In the genomic region with DNA sequence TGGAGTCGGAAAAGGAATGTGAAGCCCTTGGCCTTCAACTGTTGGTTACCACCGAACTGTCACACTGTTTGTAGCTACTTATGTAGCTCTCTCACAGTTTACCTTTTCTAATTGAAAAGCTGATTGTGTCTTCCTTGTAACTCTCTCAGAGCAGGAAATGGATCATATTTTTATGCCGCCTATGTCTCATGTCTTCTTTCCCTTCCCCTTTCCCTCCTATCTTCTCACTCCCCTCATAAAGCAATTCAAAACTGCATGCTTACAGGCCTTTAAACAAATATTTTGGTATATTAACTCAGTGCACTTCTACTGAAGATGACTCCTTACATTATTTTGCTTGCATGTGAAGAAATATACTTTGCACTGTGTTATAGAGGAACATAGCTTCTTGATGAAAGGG, we compare ENCODE assay signal across 20 cellular contexts. TPM values are rescaled to one million over a fixed set of nuclear protein-coding genes. Genes with fewer than 3 reads are reported as not detected.
DNase-seq lines count a peak whose midpoint lies in the region; ATAC-seq and TF ChIP-seq lines count a peak whose summit lies in the region.
"Had no signal": no experiment of that assay in that cellular context is flagged by ENCODE, and none has a peak within 500 bp of the region (broad histone marks: within the 10 kb centered on the region; RNA-seq: fewer than 3 reads in every experiment).

No MANE protein-coding gene starts in this region.

- H3K4me3 Mint-ChIP-seq in GM23338 (no peak overlapping the region), T-helper 17 cell (peak overlapping the region; percentile 9)
- H3K4me3 Mint-ChIP-seq: H9 had no signal

- H3K27me3 Mint-ChIP-seq in GM23338 (ENCODE audit: insufficient read depth, low read depth, poor library complexity) (peaks cover 4% of the 10 kb centered on the region), T-helper 17 cell (no peaks in the 10 kb centered on the region)

- peaks cover 27% of the 10 kb centered on the region for H3K4me1 ChIP-seq in GM23338 (ENCODE audit: insufficient read depth)
- H3K4me1 ChIP-seq: breast epithelium had no signal

- H3K27ac Mint-ChIP-seq in GM23338 (peak overlapping the region; percentile 24; the same call in 1 of the 2 replicates), T-helper 17 cell (peak overlapping the region; percentile 32)

- no peak overlapping the region for H3K4me3 ChIP-seq in GM23338
- H3K4me3 ChIP-seq: breast epithelium, GM12878, heart left ventricle, pancreas, SJSA1 had no signal

- no peak overlapping the region for H2AFZ ChIP-seq in GM23338

- peak; percentile 19 for DNase-seq in DMS153 (lab: John Stamatoyannopoulos, UW)
- DNase-seq in DMS153 treated with DMSO at 0.1 percent for 48 hours (lab: John Stamatoyannopoulos, UW; ENCODE audit: unreplicated experiment): no peak
- no peak for DNase-seq in GM23338 (ENCODE audit: low spot score)
- DNase-seq in T-helper 17 cell: no peak
- no peak for DNase-seq in left colon
- no peak for DNase-seq in 8988T
- DNase-seq in activated CD8-positive, alpha-beta memory T cell treated with anti-CD3 and anti-CD28 coated beads, Interleukin-2, amount 50 U/mL, for 48 hours: no peak
- DNase-seq: activated CD8-positive, alpha-beta memory T cell treated with anti-CD3 and anti-CD28 coated beads for 24 hours; H9; heart left ventricle; kidney; NCI-H1105; NCI-H345; pancreas; stimulated activated CD4-positive, alpha-beta T cell treated with anti-CD3 and anti-CD28 coated beads, Interleukin-4, amount 100 ng/mL, for 24 hours; trophoblast cell had no signal

- H3K9me3 Mint-ChIP-seq in GM23338: no peaks in the 10 kb centered on the region
- H3K9me3 Mint-ChIP-seq: H9 had no signal

- no peaks in the 10 kb centered on the region for H3K27me3 ChIP-seq in GM23338 (ENCODE audit: insufficient read depth)
- H3K27me3 ChIP-seq: breast epithelium, heart left ventricle, pancreas, SJSA1 had no signal

- peaks cover 13% of the 10 kb centered on the region for H3K36me3 Mint-ChIP-seq in GM23338 (ENCODE audit: low read depth)
- no peaks in the 10 kb centered on the region for H3K36me3 Mint-ChIP-seq in T-helper 17 cell (ENCODE audit: low read depth)

- no peaks in the 10 kb centered on the region for H3K9me2 ChIP-seq in GM23338 (ENCODE audit: insufficient read depth)

- ATAC-seq in GM23338: no peak
- no peak for ATAC-seq in T-helper 17 cell
- peak; percentile 76 for ATAC-seq in left colon
- no peak for ATAC-seq in GM18868 (IDR thresholded peaks at IDR 0.05; ENCODE audit: unreplicated experiment)
- ATAC-seq: GM12878, heart left ventricle, pancreas had no signal

- no peak overlapping the region for H3K27ac ChIP-seq in GM23338 (ENCODE audit: low read depth)
- H3K27ac ChIP-seq: breast epithelium, pancreas, SJSA1 had no signal

- TF ChIP-seq CTCF in GM23338 (conservative IDR thresholded peaks at IDR 0.05; ENCODE audit: low read depth in 2 of 2): no peak

- peaks cover 100% of the 10 kb centered on the region for H3K79me2 ChIP-seq in GM23338 (replicated peaks; ENCODE audit: insufficient read depth)

- H3K36me3 ChIP-seq in GM23338 (ENCODE audit: insufficient read depth): no peaks in the 10 kb centered on the region
- H3K36me3 ChIP-seq: breast epithelium, heart left ventricle, pancreas had no signal

- peaks cover 18% of the 10 kb centered on the region; the same call in 1 of the 2 replicates for H4K20me1 ChIP-seq in GM23338 (replicated peaks; ENCODE audit: insufficient read depth)

- H3K4me1 Mint-ChIP-seq in GM23338 (peaks cover 42% of the 10 kb centered on the region), T-helper 17 cell (peaks cover 38% of the 10 kb centered on the region)

- intact Hi-C loops in left colon (cut with DNase I, micrococcal nuclease): loop anchor here in 1 of 2 donors (5.0 to 10.0 kb wide), 3 partner anchors 88 to 404 kb away; partner anchors contain the start of gene DNAH7

- no peaks in the 10 kb centered on the region for H3F3A ChIP-seq in GM23338 (replicated peaks; ENCODE audit: low read depth)

- no peak overlapping the region for H3K4me2 ChIP-seq in GM23338

- H3K9me3 ChIP-seq in T-helper 17 cell (ENCODE audit: control insufficient read depth, low read length, poor library complexity, severe bottlenecking): no peaks in the 10 kb centered on the region
- H3K9me3 ChIP-seq: breast epithelium, heart left ventricle, pancreas, SJSA1 had no signal

TF ChIP-seq in GM23338, 12 proteins besides CTCF, POLR2A, EP300 and RAD21 (continues in another document):
- TF ChIP-seq CREB1 (CRISPR knock-in tag; IDR thresholded peaks at IDR 0.05; ENCODE audit: low read depth): no peak
- TF ChIP-seq EZH2 (IDR thresholded peaks at IDR 0.05; ENCODE audit: low read depth, unreplicated experiment): no peak
- TF ChIP-seq NANOG (IDR thresholded peaks at IDR 0.05; ENCODE audit: borderline replicate concordance): no peak
- TF ChIP-seq, protein P1, sequence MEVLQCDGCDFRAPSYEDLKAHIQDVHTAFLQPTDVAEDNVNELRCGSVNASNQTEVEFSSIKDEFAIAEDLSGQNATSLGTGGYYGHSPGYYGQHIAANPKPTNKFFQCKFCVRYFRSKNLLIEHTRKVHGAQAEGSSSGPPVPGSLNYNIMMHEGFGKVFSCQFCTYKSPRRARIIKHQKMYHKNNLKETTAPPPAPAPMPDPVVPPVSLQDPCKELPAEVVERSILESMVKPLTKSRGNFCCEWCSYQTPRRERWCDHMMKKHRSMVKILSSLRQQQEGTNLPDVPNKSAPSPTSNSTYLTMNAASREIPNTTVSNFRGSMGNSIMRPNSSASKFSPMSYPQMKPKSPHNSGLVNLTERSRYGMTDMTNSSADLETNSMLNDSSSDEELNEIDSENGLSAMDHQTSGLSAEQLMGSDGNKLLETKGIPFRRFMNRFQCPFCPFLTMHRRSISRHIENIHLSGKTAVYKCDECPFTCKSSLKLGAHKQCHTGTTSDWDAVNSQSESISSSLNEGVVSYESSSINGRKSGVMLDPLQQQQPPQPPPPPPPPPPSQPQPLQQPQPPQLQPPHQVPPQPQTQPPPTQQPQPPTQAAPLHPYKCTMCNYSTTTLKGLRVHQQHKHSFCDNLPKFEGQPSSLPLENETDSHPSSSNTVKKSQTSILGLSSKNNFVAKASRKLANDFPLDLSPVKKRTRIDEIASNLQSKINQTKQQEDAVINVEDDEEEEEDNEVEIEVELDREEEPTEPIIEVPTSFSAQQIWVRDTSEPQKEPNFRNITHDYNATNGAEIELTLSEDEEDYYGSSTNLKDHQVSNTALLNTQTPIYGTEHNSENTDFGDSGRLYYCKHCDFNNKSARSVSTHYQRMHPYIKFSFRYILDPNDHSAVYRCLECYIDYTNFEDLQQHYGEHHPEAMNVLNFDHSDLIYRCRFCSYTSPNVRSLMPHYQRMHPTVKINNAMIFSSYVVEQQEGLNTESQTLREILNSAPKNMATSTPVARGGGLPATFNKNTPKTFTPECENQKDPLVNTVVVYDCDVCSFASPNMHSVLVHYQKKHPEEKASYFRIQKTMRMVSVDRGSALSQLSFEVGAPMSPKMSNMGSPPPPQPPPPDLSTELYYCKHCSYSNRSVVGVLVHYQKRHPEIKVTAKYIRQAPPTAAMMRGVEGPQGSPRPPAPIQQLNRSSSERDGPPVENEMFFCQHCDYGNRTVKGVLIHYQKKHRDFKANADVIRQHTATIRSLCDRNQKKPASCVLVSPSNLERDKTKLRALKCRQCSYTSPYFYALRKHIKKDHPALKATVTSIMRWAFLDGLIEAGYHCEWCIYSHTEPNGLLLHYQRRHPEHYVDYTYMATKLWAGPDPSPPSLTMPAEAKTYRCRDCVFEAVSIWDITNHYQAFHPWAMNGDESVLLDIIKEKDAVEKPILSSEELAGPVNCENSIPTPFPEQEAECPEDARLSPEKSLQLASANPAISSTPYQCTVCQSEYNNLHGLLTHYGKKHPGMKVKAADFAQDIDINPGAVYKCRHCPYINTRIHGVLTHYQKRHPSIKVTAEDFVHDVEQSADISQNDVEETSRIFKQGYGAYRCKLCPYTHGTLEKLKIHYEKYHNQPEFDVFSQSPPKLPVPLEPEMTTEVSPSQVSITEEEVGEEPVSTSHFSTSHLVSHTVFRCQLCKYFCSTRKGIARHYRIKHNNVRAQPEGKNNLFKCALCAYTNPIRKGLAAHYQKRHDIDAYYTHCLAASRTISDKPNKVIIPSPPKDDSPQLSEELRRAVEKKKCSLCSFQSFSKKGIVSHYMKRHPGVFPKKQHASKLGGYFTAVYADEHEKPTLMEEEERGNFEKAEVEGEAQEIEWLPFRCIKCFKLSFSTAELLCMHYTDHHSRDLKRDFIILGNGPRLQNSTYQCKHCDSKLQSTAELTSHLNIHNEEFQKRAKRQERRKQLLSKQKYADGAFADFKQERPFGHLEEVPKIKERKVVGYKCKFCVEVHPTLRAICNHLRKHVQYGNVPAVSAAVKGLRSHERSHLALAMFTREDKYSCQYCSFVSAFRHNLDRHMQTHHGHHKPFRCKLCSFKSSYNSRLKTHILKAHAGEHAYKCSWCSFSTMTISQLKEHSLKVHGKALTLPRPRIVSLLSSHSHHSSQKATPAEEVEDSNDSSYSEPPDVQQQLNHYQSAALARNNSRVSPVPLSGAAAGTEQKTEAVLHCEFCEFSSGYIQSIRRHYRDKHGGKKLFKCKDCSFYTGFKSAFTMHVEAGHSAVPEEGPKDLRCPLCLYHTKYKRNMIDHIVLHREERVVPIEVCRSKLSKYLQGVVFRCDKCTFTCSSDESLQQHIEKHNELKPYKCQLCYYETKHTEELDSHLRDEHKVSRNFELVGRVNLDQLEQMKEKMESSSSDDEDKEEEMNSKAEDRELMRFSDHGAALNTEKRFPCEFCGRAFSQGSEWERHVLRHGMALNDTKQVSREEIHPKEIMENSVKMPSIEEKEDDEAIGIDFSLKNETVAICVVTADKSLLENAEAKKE (CRISPR knock-in tag; IDR thresholded peaks at IDR 0.05): no peak
- TF ChIP-seq, protein P2, sequence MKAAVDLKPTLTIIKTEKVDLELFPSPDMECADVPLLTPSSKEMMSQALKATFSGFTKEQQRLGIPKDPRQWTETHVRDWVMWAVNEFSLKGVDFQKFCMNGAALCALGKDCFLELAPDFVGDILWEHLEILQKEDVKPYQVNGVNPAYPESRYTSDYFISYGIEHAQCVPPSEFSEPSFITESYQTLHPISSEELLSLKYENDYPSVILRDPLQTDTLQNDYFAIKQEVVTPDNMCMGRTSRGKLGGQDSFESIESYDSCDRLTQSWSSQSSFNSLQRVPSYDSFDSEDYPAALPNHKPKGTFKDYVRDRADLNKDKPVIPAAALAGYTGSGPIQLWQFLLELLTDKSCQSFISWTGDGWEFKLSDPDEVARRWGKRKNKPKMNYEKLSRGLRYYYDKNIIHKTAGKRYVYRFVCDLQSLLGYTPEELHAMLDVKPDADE (IDR thresholded peaks at IDR 0.05): no peak
- no peak for TF ChIP-seq JUNB (IDR thresholded peaks at IDR 0.05; ENCODE audit: unreplicated experiment)

RNA-seq across cellular contexts. Expression of gene SLC39A10, which starts 6.0 kb away (rescaled TPM):
- 261 and 263 TPM in 2 replicates for total RNA-seq in GM23338 (2014; rRNA removed; shearing (Covaris generic))
- 344 and 356 TPM in 2 replicates for polyA plus RNA-seq in GM23338 (2016; fragmentation: Nextera tagmentation; extraction: Ambion mirVana)
- total RNA-seq in T-helper 17 cell: 10 to 100 TPM; 42.8 to 48.4 TPM
- total RNA-seq in left colon: 10 to 100 TPM; 14.9 to 19.7 TPM
